In the genomic region with DNA sequence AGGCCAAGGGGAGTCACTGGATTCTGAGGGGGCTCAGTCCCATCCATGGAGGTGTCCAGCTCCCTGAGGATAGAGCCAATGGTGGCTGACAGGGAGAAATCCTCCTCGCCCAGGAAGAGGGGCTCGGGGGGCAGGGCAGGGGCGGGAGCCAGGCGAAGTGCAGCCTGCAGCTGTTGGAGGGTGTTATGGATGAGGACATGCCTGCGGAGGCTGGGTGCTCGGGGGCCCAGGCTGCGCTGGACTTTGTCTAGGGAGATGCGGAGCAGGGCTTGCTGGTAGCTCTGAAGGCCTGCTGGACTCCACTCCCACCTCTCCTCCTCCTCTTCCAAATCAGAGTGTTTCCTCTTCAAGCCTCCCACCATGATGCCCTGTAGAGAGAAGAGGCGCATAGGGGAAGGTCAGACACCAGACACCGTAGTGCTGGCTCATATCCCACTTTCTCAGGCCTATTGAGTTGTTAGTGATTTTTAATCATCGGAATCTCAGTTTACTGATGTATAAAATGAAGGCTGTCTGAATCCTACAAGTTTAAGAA, we compare ENCODE assay signal across 9 cellular contexts. TPM values are rescaled to one million over a fixed set of nuclear protein-coding genes. Genes with fewer than 3 reads are reported as not detected.
DNase-seq lines count a peak whose midpoint lies in the region; ATAC-seq, FAIRE-seq and TF ChIP-seq lines count a peak whose summit lies in the region.
"Had no signal": no experiment of that assay in that cellular context is flagged by ENCODE, and none has a peak within 500 bp of the region (broad histone marks: within the 10 kb centered on the region; RNA-seq: fewer than 3 reads in every experiment).

No MANE protein-coding gene starts in this region.

- CTCF ChIA-PET in AG04450 (lab: Charles Lee): no interaction called here

- H3K27me3 ChIP-seq in AG04450 (ENCODE audit: control insufficient read depth, insufficient read depth, low read length): no peaks in the 10 kb centered on the region
- no peaks in the 10 kb centered on the region for H3K27me3 ChIP-seq in astrocyte (ENCODE audit: insufficient read depth, low read length)

- H4K20me1 ChIP-seq in astrocyte (ENCODE audit: insufficient read depth, low read length): peaks cover 31% of the 10 kb centered on the region

- H3K27ac ChIP-seq in AG04450 (ENCODE audit: low read depth, low read length): no peak overlapping the region
- H3K27ac ChIP-seq in astrocyte (ENCODE audit: low read depth, low read length): peak overlapping the region; percentile 67

- H3K27me3 Mint-ChIP-seq in astrocyte (ENCODE audit: low read depth, unreplicated experiment): no peaks in the 10 kb centered on the region
- no peaks in the 10 kb centered on the region for H3K27me3 Mint-ChIP-seq in naive thymus-derived CD8-positive, alpha-beta T cell

- peaks cover 25% of the 10 kb centered on the region for H3K4me1 Mint-ChIP-seq in astrocyte (ENCODE audit: low read depth, unreplicated experiment)
- H3K4me1 Mint-ChIP-seq in naive thymus-derived CD8-positive, alpha-beta T cell: peaks cover 16 to 30% (median 23%) of the 10 kb centered on the region in 4 donors

- H3K9ac ChIP-seq in astrocyte (ENCODE audit: low read length): peak overlapping the region; percentile 98

- peaks cover 16% of the 10 kb centered on the region for H3K4me1 ChIP-seq in astrocyte (ENCODE audit: insufficient read depth, low read length)

- peaks cover 16% of the 10 kb centered on the region for H3K36me3 Mint-ChIP-seq in astrocyte (ENCODE audit: low read depth, unreplicated experiment)
- peaks cover 0 to 17% (median 0%) of the 10 kb centered on the region in 3 donors for H3K36me3 Mint-ChIP-seq in naive thymus-derived CD8-positive, alpha-beta T cell

- peak overlapping the region; percentile 26 for H3K27ac Mint-ChIP-seq in astrocyte (ENCODE audit: unreplicated experiment)
- peak overlapping the region in 9 of 10 donors; percentile 89 to 99 (median 96) for H3K27ac Mint-ChIP-seq in naive thymus-derived CD8-positive, alpha-beta T cell

- H3K9me3 ChIP-seq in AG04450 (ENCODE audit: control insufficient read depth, insufficient read depth, low read length) (no peaks in the 10 kb centered on the region), astrocyte (ENCODE audit: insufficient read depth, low read depth, low read length) (no peaks in the 10 kb centered on the region)

- no peak for TF ChIP-seq CTCF in AG04450 (IDR thresholded peaks at IDR 0.05; ENCODE audit: low read depth, low read length)
- TF ChIP-seq CTCF in HFF-Myc (IDR thresholded peaks at IDR 0.05; ENCODE audit: low read depth, low read length, missing control alignments): no peak
- no peak for TF ChIP-seq CTCF in astrocyte (IDR thresholded peaks at IDR 0.05; ENCODE audit: insufficient read depth, low read depth, low read length)

- H3K4me2 ChIP-seq in astrocyte (ENCODE audit: low read length): peak overlapping the region; percentile 99

- FAIRE-seq in astrocyte (lab: Jason Lieb, UNC): no peak

- H2AFZ ChIP-seq in astrocyte (ENCODE audit: low read depth, low read length): no peak overlapping the region

- peak overlapping the region; percentile 97 for H3K4me3 Mint-ChIP-seq in astrocyte (ENCODE audit: unreplicated experiment)
- H3K4me3 Mint-ChIP-seq in naive thymus-derived CD8-positive, alpha-beta T cell: peak overlapping the region in 9 of 10 donors; percentile 38 to 100 (median 99)

- peak overlapping the region; percentile 100 for H3K4me3 ChIP-seq in AG04450 (ENCODE audit: low read depth, low read length)
- peak overlapping the region; percentile 95 for H3K4me3 ChIP-seq in HFF-Myc (replicated peaks; ENCODE audit: low read depth, low read length)
- H3K4me3 ChIP-seq in astrocyte (ENCODE audit: insufficient read depth, low read depth, low read length): no peak overlapping the region

- H3K36me3 ChIP-seq in astrocyte (ENCODE audit: insufficient read depth, low read length): peaks cover 17% of the 10 kb centered on the region

- ATAC-seq in naive thymus-derived CD8-positive, alpha-beta T cell: no peak
- ATAC-seq in GM21447 (IDR thresholded peaks at IDR 0.05; ENCODE audit: unreplicated experiment) (no peak), HG02763 (IDR thresholded peaks at IDR 0.05; ENCODE audit: unreplicated experiment) (no peak)

- H3K9me3 Mint-ChIP-seq in astrocyte (ENCODE audit: unreplicated experiment): no peaks in the 10 kb centered on the region
- no peaks in the 10 kb centered on the region for H3K9me3 Mint-ChIP-seq in naive thymus-derived CD8-positive, alpha-beta T cell

- POLR2A ChIA-PET in AG04450 (lab: Yijun Ruan, JAX): interaction anchor here (3.4 kb wide), 1 partner anchor 16 kb away, joined by 43 read pairs; the partner anchor contains the start of gene SERTAD1
- POLR2A ChIA-PET in naive thymus-derived CD8-positive, alpha-beta T cell (lab: Charles Lee): interaction anchor here (0.5 to 5.8 kb wide), 5 partner anchors 14 to 164 kb away, joined by 3 to 73 read pairs (median 21); partner anchors contain the start of genes BLVRB, SERTAD1 and SPTBN4

- peaks cover 41% of the 10 kb centered on the region for H3K79me2 ChIP-seq in astrocyte (ENCODE audit: insufficient read depth, low read length)

- DNase-seq in AG04450 (ENCODE audit: low read depth, low spot score) (no peak), HFF-Myc (ENCODE audit: extremely low read depth, low read depth) (no peak), astrocyte (ENCODE audit: low read depth) (no peak), SHP77 (lab: John Stamatoyannopoulos, UW) (no peak), AML-193 (lab: John Stamatoyannopoulos, UW) (no peak)
- no peak for DNase-seq in naive thymus-derived CD8-positive, alpha-beta T cell
- DNase-seq: NCI-H524 treated with DMSO at 0.1 percent for 48 hours had no signal

RNA-seq across cellular contexts. Expression of gene SERTAD3, which starts 2.3 kb away (rescaled TPM):
- polyA plus RNA-seq in AG04450 (2011; rRNA removed): 16.1 and 19.6 TPM in 2 replicates
- polyA minus RNA-seq in AG04450 (2011; rRNA and poly(A)+ RNA removed): 32.7 and 46.7 TPM in 2 replicates
- 49.7 and 58.5 TPM in 2 replicates for total RNA-seq in astrocyte
- 10 to 100 TPM in 1 of 2 experiments, 1 to 10 TPM in 1; 9.5 to 10.6 TPM for total RNA-seq in naive thymus-derived CD8-positive, alpha-beta T cell
- 1 to 10 TPM; 2.3 to 9.2 (median 2.9) TPM for polyA plus RNA-seq in naive thymus-derived CD8-positive, alpha-beta T cell

RNA-seq across cellular contexts. Expression of gene SERTAD1, which starts 16.0 kb away (rescaled TPM):
- 11.9 and 16.2 TPM in 2 replicates for polyA plus RNA-seq in AG04450 (2011; rRNA removed)
- polyA minus RNA-seq in AG04450 (2011; rRNA and poly(A)+ RNA removed): 3.6 and 6.2 TPM in 2 replicates
- total RNA-seq in astrocyte: 21.6 and 22.9 TPM in 2 replicates
- 1 to 10 TPM; 6.2 to 8.1 TPM for total RNA-seq in naive thymus-derived CD8-positive, alpha-beta T cell
- polyA plus RNA-seq in naive thymus-derived CD8-positive, alpha-beta T cell: 10 to 100 TPM in 1 of 3 donors, 1 to 10 TPM in 2; 2.6 to 10.4 (median 3.5) TPM

RNA-seq across cellular contexts. Expression of gene BLVRB, which starts 23.8 kb away (rescaled TPM):
- polyA plus RNA-seq in AG04450 (2011; rRNA removed): 40.4 and 58.0 TPM in 2 replicates
- polyA minus RNA-seq in AG04450 (2011; rRNA and poly(A)+ RNA removed): 21.5 and 35.2 TPM in 2 replicates
- total RNA-seq in astrocyte: 27.1 and 32.7 TPM in 2 replicates
- total RNA-seq in naive thymus-derived CD8-positive, alpha-beta T cell: 10 to 100 TPM; 11.8 to 12.8 TPM
- 10 to 100 TPM; 17.3 to 27.8 (median 22.6) TPM for polyA plus RNA-seq in naive thymus-derived CD8-positive, alpha-beta T cell

RNA-seq across cellular contexts. Expression of gene SPTBN4, which starts 25.0 kb away (rescaled TPM):
- polyA plus RNA-seq in AG04450 (2011; rRNA removed): 1.3 and 1.9 TPM in 2 replicates
- polyA minus RNA-seq in AG04450 (2011; rRNA and poly(A)+ RNA removed): 0.65 and 1.5 TPM in 2 replicates
- total RNA-seq in astrocyte: 0.41 and 0.53 TPM in 2 replicates
- under 1 TPM; 0.47 to 0.62 TPM for total RNA-seq in naive thymus-derived CD8-positive, alpha-beta T cell
- polyA plus RNA-seq in naive thymus-derived CD8-positive, alpha-beta T cell: under 1 TPM in 1 of 3 donors, not detected in 2; 0.13 TPM

RNA-seq across cellular contexts. Expression of gene PRX, which starts 28.6 kb away (rescaled TPM):
- 1.8 and 1.9 TPM in 2 replicates for polyA plus RNA-seq in AG04450 (2011; rRNA removed)
- polyA minus RNA-seq in AG04450 (2011; rRNA and poly(A)+ RNA removed): 1.3 and 1.4 TPM in 2 replicates
- total RNA-seq in astrocyte: 1.5 and 2.6 TPM in 2 replicates
- 1 to 10 TPM; 3.8 to 4.0 TPM for total RNA-seq in naive thymus-derived CD8-positive, alpha-beta T cell
- under 1 TPM; 0.39 to 0.49 (median 0.44) TPM for polyA plus RNA-seq in naive thymus-derived CD8-positive, alpha-beta T cell
